Comparison of ENCODE assay signal across 1 cellular context in the genomic region with DNA sequence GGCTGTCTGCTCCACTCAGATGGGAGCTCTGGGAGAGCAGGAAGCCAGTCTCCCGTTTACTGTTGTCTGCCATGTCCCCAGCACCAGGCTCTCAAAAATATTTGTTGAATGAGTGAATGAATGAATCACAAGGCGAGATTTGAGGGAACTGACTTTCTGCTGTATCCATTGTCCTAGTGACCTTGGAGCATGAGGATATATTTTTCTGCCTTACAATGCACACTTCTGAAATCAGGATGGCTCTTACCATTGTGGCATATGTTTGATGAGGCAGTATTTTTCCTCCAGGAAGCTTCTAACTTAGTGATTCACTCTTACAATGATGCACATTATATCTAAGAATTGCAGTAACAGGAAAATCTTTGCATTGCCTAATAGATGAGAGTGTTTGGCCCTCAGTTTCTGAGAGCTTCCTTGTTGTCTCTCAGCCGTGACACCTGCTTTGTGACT.
TF ChIP-seq lines count a peak whose summit lies in the region.

No MANE protein-coding gene starts in this region.

TF ChIP-seq in SK-N-SH treated with all-trans-retinoic acid at 6 μM for 48 hours, 23 proteins besides CTCF, POLR2A, EP300 and RAD21:
- TF ChIP-seq, protein P1, sequence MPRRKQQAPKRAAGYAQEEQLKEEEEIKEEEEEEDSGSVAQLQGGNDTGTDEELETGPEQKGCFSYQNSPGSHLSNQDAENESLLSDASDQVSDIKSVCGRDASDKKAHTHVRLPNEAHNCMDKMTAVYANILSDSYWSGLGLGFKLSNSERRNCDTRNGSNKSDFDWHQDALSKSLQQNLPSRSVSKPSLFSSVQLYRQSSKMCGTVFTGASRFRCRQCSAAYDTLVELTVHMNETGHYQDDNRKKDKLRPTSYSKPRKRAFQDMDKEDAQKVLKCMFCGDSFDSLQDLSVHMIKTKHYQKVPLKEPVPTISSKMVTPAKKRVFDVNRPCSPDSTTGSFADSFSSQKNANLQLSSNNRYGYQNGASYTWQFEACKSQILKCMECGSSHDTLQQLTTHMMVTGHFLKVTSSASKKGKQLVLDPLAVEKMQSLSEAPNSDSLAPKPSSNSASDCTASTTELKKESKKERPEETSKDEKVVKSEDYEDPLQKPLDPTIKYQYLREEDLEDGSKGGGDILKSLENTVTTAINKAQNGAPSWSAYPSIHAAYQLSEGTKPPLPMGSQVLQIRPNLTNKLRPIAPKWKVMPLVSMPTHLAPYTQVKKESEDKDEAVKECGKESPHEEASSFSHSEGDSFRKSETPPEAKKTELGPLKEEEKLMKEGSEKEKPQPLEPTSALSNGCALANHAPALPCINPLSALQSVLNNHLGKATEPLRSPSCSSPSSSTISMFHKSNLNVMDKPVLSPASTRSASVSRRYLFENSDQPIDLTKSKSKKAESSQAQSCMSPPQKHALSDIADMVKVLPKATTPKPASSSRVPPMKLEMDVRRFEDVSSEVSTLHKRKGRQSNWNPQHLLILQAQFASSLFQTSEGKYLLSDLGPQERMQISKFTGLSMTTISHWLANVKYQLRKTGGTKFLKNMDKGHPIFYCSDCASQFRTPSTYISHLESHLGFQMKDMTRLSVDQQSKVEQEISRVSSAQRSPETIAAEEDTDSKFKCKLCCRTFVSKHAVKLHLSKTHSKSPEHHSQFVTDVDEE (CRISPR knock-in tag; IDR thresholded peaks at IDR 0.05), result no peak
- TF ChIP-seq PPARA (CRISPR knock-in tag; IDR thresholded peaks at IDR 0.05; ENCODE audit: borderline replicate concordance) (no peak), GLIS3 (CRISPR knock-in tag; IDR thresholded peaks at IDR 0.05) (no peak), ISL1 (CRISPR knock-in tag; IDR thresholded peaks at IDR 0.05) (no peak), ARNTL (CRISPR knock-in tag; IDR thresholded peaks at IDR 0.05; ENCODE audit: borderline replicate concordance, low read depth) (no peak), RARB (CRISPR knock-in tag; IDR thresholded peaks at IDR 0.05) (no peak), ZC3H10 (CRISPR knock-in tag; IDR thresholded peaks at IDR 0.05) (no peak), ZNF8 (CRISPR knock-in tag; IDR thresholded peaks at IDR 0.05) (no peak), TCF4 (CRISPR knock-in tag; IDR thresholded peaks at IDR 0.05; ENCODE audit: borderline replicate concordance) (no peak), TOX (CRISPR knock-in tag; IDR thresholded peaks at IDR 0.05; ENCODE audit: borderline replicate concordance) (no peak), BACH2 (CRISPR knock-in tag; IDR thresholded peaks at IDR 0.05; ENCODE audit: borderline replicate concordance) (no peak)
- TF ChIP-seq, protein P2, sequence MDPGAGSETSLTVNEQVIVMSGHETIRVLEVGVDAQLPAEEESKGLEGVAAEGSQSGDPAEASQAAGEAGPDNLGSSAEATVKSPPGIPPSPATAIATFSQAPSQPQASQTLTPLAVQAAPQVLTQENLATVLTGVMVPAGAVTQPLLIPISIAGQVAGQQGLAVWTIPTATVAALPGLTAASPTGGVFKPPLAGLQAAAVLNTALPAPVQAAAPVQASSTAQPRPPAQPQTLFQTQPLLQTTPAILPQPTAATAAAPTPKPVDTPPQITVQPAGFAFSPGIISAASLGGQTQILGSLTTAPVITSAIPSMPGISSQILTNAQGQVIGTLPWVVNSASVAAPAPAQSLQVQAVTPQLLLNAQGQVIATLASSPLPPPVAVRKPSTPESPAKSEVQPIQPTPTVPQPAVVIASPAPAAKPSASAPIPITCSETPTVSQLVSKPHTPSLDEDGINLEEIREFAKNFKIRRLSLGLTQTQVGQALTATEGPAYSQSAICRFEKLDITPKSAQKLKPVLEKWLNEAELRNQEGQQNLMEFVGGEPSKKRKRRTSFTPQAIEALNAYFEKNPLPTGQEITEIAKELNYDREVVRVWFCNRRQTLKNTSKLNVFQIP (CRISPR knock-in tag; IDR thresholded peaks at IDR 0.05; ENCODE audit: borderline replicate concordance, low read depth), result no peak
